8 cellular contexts compared by ENCODE assay signal in genomic region chr12:62581288-62582064, GRCh38.
DNase-seq lines count a peak whose midpoint lies in the region; ATAC-seq and TF ChIP-seq lines count a peak whose summit lies in the region.

No MANE protein-coding gene starts in this region.

- H3K4me3 Mint-ChIP-seq in endothelial cell (ENCODE audit: unreplicated experiment) (no peak overlapping the region), mesothelial cell of epicardium (no peak overlapping the region)

- BruUV-seq in IMR-90 (replicated peaks; lab: Mats Ljungman, UMichigan): no TSS peak

- peak; percentile 71 for ATAC-seq in GM18498 (IDR thresholded peaks at IDR 0.05; ENCODE audit: unreplicated experiment)
- ATAC-seq in IMR-90 (ENCODE audit: low read depth): peak; percentile 90
- ATAC-seq in GM21360 (IDR thresholded peaks at IDR 0.05; ENCODE audit: unreplicated experiment): no peak

- H3K9me3 Mint-ChIP-seq in endothelial cell (ENCODE audit: unreplicated experiment): no peaks in the 10 kb centered on the region
- no peaks in the 10 kb centered on the region for H3K9me3 Mint-ChIP-seq in mesothelial cell of epicardium

- no peak overlapping the region for H3K14ac ChIP-seq in IMR-90 (replicated peaks; ENCODE audit: low read depth, low read length)

- H3K23ac ChIP-seq in IMR-90 (ENCODE audit: low read depth, low read length): no peak overlapping the region

- H4K20me1 ChIP-seq in IMR-90 (ENCODE audit: insufficient read depth, low read length): no peaks in the 10 kb centered on the region; the same call in 1 of the 2 replicates

- intact Hi-C loops in IMR-90 (cut with micrococcal nuclease): loop anchor here (1.0 to 10.0 kb wide), 4 partner anchors 143 to 353 kb away; partner anchors contain the start of gene PPM1H

- no peak overlapping the region for H4K91ac ChIP-seq in IMR-90 (ENCODE audit: insufficient read depth, low read depth, low read length)

- no peak overlapping the region for H2BK20ac ChIP-seq in IMR-90 (ENCODE audit: low read depth, low read length)

- H3K18ac ChIP-seq in IMR-90 (ENCODE audit: low read depth, low read length): no peak overlapping the region

- no peak overlapping the region for H3K56ac ChIP-seq in IMR-90 (ENCODE audit: extremely low read depth, insufficient read depth, low read length)

- H3K36me3 ChIP-seq in IMR-90 (ENCODE audit: control insufficient read depth, insufficient read depth, low read length) (peaks cover 4% of the 10 kb centered on the region; the same call in 1 of the 2 replicates), Peyer's patch (no peaks in the 10 kb centered on the region)

- peak; percentile 77 for TF ChIP-seq RAD21 in IMR-90 (IDR thresholded peaks at IDR 0.05; ENCODE audit: low read length)

- H3K4me3 ChIP-seq in AG04449 (ENCODE audit: low read depth, low read length) (no peak overlapping the region), IMR-90 (ENCODE audit: insufficient read depth, low read depth, low read length) (no peak overlapping the region), Peyer's patch (no peak overlapping the region)

- no peak overlapping the region for H2AK9ac ChIP-seq in IMR-90 (replicated peaks; ENCODE audit: low read depth, low read length, poor library complexity)

- no peak overlapping the region for H2AK5ac ChIP-seq in IMR-90 (ENCODE audit: low read depth, low read length)

- H3K27me3 Mint-ChIP-seq in endothelial cell (ENCODE audit: unreplicated experiment): peaks cover 3% of the 10 kb centered on the region
- H3K27me3 Mint-ChIP-seq in mesothelial cell of epicardium (ENCODE audit: low read depth): no peaks in the 10 kb centered on the region

- no peak overlapping the region for H3K27ac ChIP-seq in IMR-90 (ENCODE audit: insufficient read depth, low read length)
- H3K27ac ChIP-seq in Peyer's patch: no peak overlapping the region

- TF ChIP-seq CTCF in AG04449 (IDR thresholded peaks at IDR 0.05; ENCODE audit: insufficient read depth, low read length, missing control alignments): peak; percentile 51
- peak; percentile 73 for TF ChIP-seq CTCF in IMR-90 (conservative IDR thresholded peaks at IDR 0.05; ENCODE audit: low read depth, low read length)
- peak in 5 of 6 experiments; percentile 50 to 76 (median 67) for TF ChIP-seq CTCF in Peyer's patch (IDR thresholded peaks at IDR 0.05)
- TF ChIP-seq CTCF in endothelial cell (IDR thresholded peaks at IDR 0.05; ENCODE audit: unreplicated experiment): peak; percentile 40
- TF ChIP-seq CTCF in mesothelial cell of epicardium (IDR thresholded peaks at IDR 0.05; ENCODE audit: unreplicated experiment): peak; percentile 37

- H3K27ac Mint-ChIP-seq in endothelial cell (ENCODE audit: unreplicated experiment) (no peak overlapping the region), mesothelial cell of epicardium (no peak overlapping the region)

- CTCF ChIA-PET in AG04449 (lab: Yijun Ruan, JAX) (interaction anchor here (0.6 to 11.7 kb wide), 33 partner anchors 8 to 489 kb away, joined by 3 to 347 read pairs (median 6); no protein-coding TSS in a partner anchor), IMR-90 (lab: Yijun Ruan, JAX) (interaction anchor here (0.5 to 2.4 kb wide), 11 partner anchors 8 to 487 kb away, joined by 3 to 32 read pairs (median 3); no protein-coding TSS in a partner anchor)

- no peak overlapping the region for H3K4ac ChIP-seq in IMR-90 (ENCODE audit: low read depth, low read length)

- no peaks in the 10 kb centered on the region for H3K4me1 Mint-ChIP-seq in endothelial cell (ENCODE audit: unreplicated experiment)
- peaks cover 2% of the 10 kb centered on the region for H3K4me1 Mint-ChIP-seq in mesothelial cell of epicardium

- no peak for DNase-seq in AG04449 (ENCODE audit: low read depth, low spot score)
- DNase-seq in IMR-90: peak; percentile 73
- DNase-seq in Peyer's patch: no peak
- DNase-seq in endothelial cell (ENCODE audit: low spot score): no peak
- DNase-seq in mesothelial cell of epicardium (ENCODE audit: low spot score in 2 of 2, unreplicated experiment in 2 of 2): no peak
- no peak for DNase-seq in NCI-H187 (lab: John Stamatoyannopoulos, UW)

- WGBS in IMR-90 (ENCODE audit: extremely low coverage in 2 of 2, insufficient read length in 1 of 2), 2 experiments: 100% methylated on average over 1 of the region's 12 CpGs; no CpG with 5 or more reads in 1 of the 2 experiments

- in situ Hi-C loops in IMR-90 (cut with MboI; ENCODE audit: low sequenced_read_pairs): loop anchor here (5.0 to 25.0 kb wide), 2 partner anchors 211 to 481 kb away; no protein-coding TSS in a partner anchor

- no peak for TF ChIP-seq POLR2A in IMR-90 (IDR thresholded peaks at IDR 0.05; ENCODE audit: low read depth, low read length)
- no peak for TF ChIP-seq POLR2A in Peyer's patch (IDR thresholded peaks at IDR 0.05)

- H2AFZ ChIP-seq in IMR-90 (replicated peaks; ENCODE audit: low read length, poor library complexity): no peak overlapping the region

- POLR2A ChIA-PET in AG04449 (lab: Yijun Ruan, JAX) (interaction anchor here (0.6 to 1.3 kb wide), 2 partner anchors 22 to 25 kb away, joined by 3 read pairs; no protein-coding TSS in a partner anchor), IMR-90 (lab: Charles Lee; ENCODE audit: unreplicated experiment) (no interaction called here)

- dilution Hi-C loops in IMR-90 (cut with HindIII; ENCODE audit: low sequenced_read_pairs, unreplicated experiment): loop anchor here (25.0 kb wide), 1 partner anchor 206 kb away; no protein-coding TSS in a partner anchor

- H3K9me1 ChIP-seq in IMR-90 (ENCODE audit: insufficient read depth, low read length): no peaks in the 10 kb centered on the region

- H3K9me3 ChIP-seq in IMR-90 (ENCODE audit: control insufficient read depth, insufficient read depth, low read length) (no peaks in the 10 kb centered on the region), Peyer's patch (no peaks in the 10 kb centered on the region)

- no peaks in the 10 kb centered on the region for H3K36me3 Mint-ChIP-seq in endothelial cell (ENCODE audit: low read depth, unreplicated experiment)
- peaks cover 8% of the 10 kb centered on the region for H3K36me3 Mint-ChIP-seq in mesothelial cell of epicardium

- H2BK15ac ChIP-seq in IMR-90 (ENCODE audit: low read depth, low read length): no peak overlapping the region

- H3K27me3 ChIP-seq in IMR-90 (ENCODE audit: control insufficient read depth, insufficient read depth, low read length) (no peaks in the 10 kb centered on the region), Peyer's patch (no peaks in the 10 kb centered on the region)

- no peak overlapping the region for H4K5ac ChIP-seq in IMR-90 (ENCODE audit: low read depth, low read length)

- no peaks in the 10 kb centered on the region; a peak in 1 of 4 replicates for H3K79me1 ChIP-seq in IMR-90 (ENCODE audit: low read depth in 1 of 2, low read length in 2 of 2)

- no peak overlapping the region for H3K9ac ChIP-seq in IMR-90 (ENCODE audit: low read depth, low read length)

- no peak overlapping the region for H3K4me2 ChIP-seq in IMR-90 (ENCODE audit: low read depth, low read length)

- H4K8ac ChIP-seq in IMR-90 (ENCODE audit: low read depth in 2 of 2, low read length in 2 of 2): no peak overlapping the region

- H3K4me1 ChIP-seq in IMR-90 (ENCODE audit: control insufficient read depth, insufficient read depth, low read length) (no peaks in the 10 kb centered on the region), Peyer's patch (no peaks in the 10 kb centered on the region)

- H2BK5ac ChIP-seq in IMR-90 (ENCODE audit: low read depth, low read length, poor library complexity, severe bottlenecking): no peak overlapping the region

- H2BK120ac ChIP-seq in IMR-90 (ENCODE audit: low read depth, low read length): no peak overlapping the region

TF ChIP-seq in IMR-90, 13 proteins besides CTCF, POLR2A, EP300 and RAD21:
- TF ChIP-seq RCOR1 (IDR thresholded peaks at IDR 0.05; ENCODE audit: insufficient replicate concordance, low read length) (no peak), SMC3 (IDR thresholded peaks at IDR 0.05; ENCODE audit: low read depth, low read length) (peak; percentile 87)
